Comparison of ENCODE assay signal across 17 cellular contexts in genomic region chr17:29620271-29620670, GRCh38. TPM values are rescaled to one million over a fixed set of nuclear protein-coding genes. Genes with fewer than 3 reads are reported as not detected.
A peak's percentile ranks its signal among the peaks of the same experiment; 100 is the strongest.
DNase-seq lines count a peak whose midpoint lies in the region; FAIRE-seq and TF ChIP-seq lines count a peak whose summit lies in the region.
"Had no signal": no experiment of that assay in that cellular context is flagged by ENCODE, and none has a peak within 500 bp of the region (broad histone marks: within the 10 kb centered on the region; RNA-seq: fewer than 3 reads in every experiment).

No MANE protein-coding gene starts in this region.

- peaks cover 39 to 97% (median 39%) of the 10 kb centered on the region in 3 donors for H3K4me1 ChIP-seq in esophagus squamous epithelium

- TF ChIP-seq POLR2A in esophagus squamous epithelium (IDR thresholded peaks at IDR 0.05) = no peak

- intact Hi-C loops in esophagus squamous epithelium (cut with DNase I) = no loop called here

- no peaks in the 10 kb centered on the region for H3K9me3 Mint-ChIP-seq in neural crest cell
- H3K9me3 Mint-ChIP-seq: activated T-cell treated with anti-CD3 and anti-CD28 coated beads, Interleukin-2, amount 50 U/mL, for 24 hours; CD8-positive, alpha-beta T cell; immature natural killer cell; T-helper 1 cell treated with Interleukin-12 subunit alpha and Interleukin-12 subunit beta and Interleukin-4 antibody, amounts not matched to agents 30 μg/mL and 1 μg/mL, for 36 hours had no signal

- no peaks in the 10 kb centered on the region for H3K36me3 Mint-ChIP-seq in neural crest cell (ENCODE audit: low read depth)
- H3K36me3 Mint-ChIP-seq: immature natural killer cell had no signal

- H3K36me3 ChIP-seq in esophagus squamous epithelium = no peaks in the 10 kb centered on the region
- H3K36me3 ChIP-seq: adrenal gland had no signal

- peak overlapping the region; percentile 73 for H3K4me3 Mint-ChIP-seq in neural crest cell
- H3K4me3 Mint-ChIP-seq: activated CD4-positive, alpha-beta T cell treated with anti-CD3 and anti-CD28 coated beads for 36 hours; activated T-cell treated with anti-CD3 and anti-CD28 coated beads, Interleukin-2, amount 50 U/mL, for 24 hours; CD8-positive, alpha-beta T cell; T-helper 1 cell treated with Interleukin-12 subunit alpha and Interleukin-12 subunit beta and Interleukin-4 antibody, amounts not matched to agents 30 μg/mL and 1 μg/mL, for 36 hours had no signal

- FAIRE-seq in HTR-8/SVneo (lab: Jason Lieb, UNC) = no peak

- 80 to 92% methylated on average over 1 to 2 of the region's 4 CpGs for WGBS in esophagus squamous epithelium, 2 donors

- no peak for TF ChIP-seq CTCF in choroid plexus epithelial cell (conservative IDR thresholded peaks at IDR 0.05; ENCODE audit: low read depth, low read length)
- TF ChIP-seq CTCF in neural crest cell (conservative IDR thresholded peaks at IDR 0.05) = no peak
- no peak for TF ChIP-seq CTCF in esophagus squamous epithelium (IDR thresholded peaks at IDR 0.05)

- H3K27ac ChIP-seq in esophagus squamous epithelium = no peak overlapping the region
- H3K27ac ChIP-seq: adrenal gland, HL-60 had no signal

- no peak overlapping the region for H3K27ac Mint-ChIP-seq in neural crest cell (ENCODE audit: unreplicated experiment)
- H3K27ac Mint-ChIP-seq: activated CD4-positive, alpha-beta T cell treated with anti-CD3 and anti-CD28 coated beads for 36 hours; activated T-cell treated with anti-CD3 and anti-CD28 coated beads, Interleukin-2, amount 50 U/mL, for 24 hours; CD8-positive, alpha-beta T cell; immature natural killer cell; T-helper 1 cell treated with Interleukin-12 subunit alpha and Interleukin-12 subunit beta and Interleukin-4 antibody, amounts not matched to agents 30 μg/mL and 1 μg/mL, for 36 hours had no signal

- no peaks in the 10 kb centered on the region for H3K9me3 ChIP-seq in esophagus squamous epithelium
- H3K9me3 ChIP-seq: adrenal gland had no signal

- no peak overlapping the region for H3K4me3 ChIP-seq in choroid plexus epithelial cell (ENCODE audit: low read depth, low read length)
- H3K4me3 ChIP-seq in esophagus squamous epithelium = no peak overlapping the region
- H3K4me3 ChIP-seq: adrenal gland, coronary artery had no signal

- H3K4me1 Mint-ChIP-seq in neural crest cell = peaks cover 20% of the 10 kb centered on the region

- H3K27me3 Mint-ChIP-seq in neural crest cell (ENCODE audit: low read depth) = peaks cover 82% of the 10 kb centered on the region

- peak; percentile 65 for DNase-seq in EL
- DNase-seq in HTR-8/SVneo (ENCODE audit: insufficient read length, low spot score) = peak; percentile 74
- DNase-seq in choroid plexus epithelial cell (ENCODE audit: low read depth) = peak; percentile 45
- DNase-seq in neural crest cell (ENCODE audit: low read depth, low spot score) = no peak
- no peak for DNase-seq in esophagus squamous epithelium (lab: John Stamatoyannopoulos, UW)
- no peak for DNase-seq in SHP77 (lab: John Stamatoyannopoulos, UW)
- DNase-seq in RPMI8226 = no peak
- DNase-seq: activated CD4-positive, alpha-beta T cell treated with anti-CD3 and anti-CD28 coated beads for 36 hours; activated T-cell treated with anti-CD3 and anti-CD28 coated beads, Interleukin-2, amount 50 U/mL, for 24 hours; adrenal gland; CD8-positive, alpha-beta T cell; immature natural killer cell; NCI-H2227 treated with DMSO at 0.1 percent for 48 hours; OCI-M1 had no signal

- H3K27me3 ChIP-seq in esophagus squamous epithelium = peaks cover 0 to 38% (median 0%) of the 10 kb centered on the region in 4 donors
- H3K27me3 ChIP-seq: adrenal gland had no signal

RNA-seq across cellular contexts. Expression of gene CORO6, which starts 2.4 kb away (rescaled TPM):
- total RNA-seq in neural crest cell = 2.7 and 3.1 TPM in 2 replicates
- 10 to 100 TPM in 1 of 4 donors, 1 to 10 TPM in 3; 2.0 to 39.9 (median 6.5) TPM for total RNA-seq in esophagus squamous epithelium

RNA-seq across cellular contexts. Expression of gene ANKRD13B, which starts 27.3 kb away (rescaled TPM):
- total RNA-seq in neural crest cell = 65.0 and 70.0 TPM in 2 replicates
- 10 to 100 TPM in 2 of 4 donors, 1 to 10 TPM in 2; 3.3 to 18.7 (median 10.2) TPM for total RNA-seq in esophagus squamous epithelium

RNA-seq across cellular contexts. Expression of gene GIT1, which starts 30.8 kb away (rescaled TPM):
- total RNA-seq in neural crest cell (89.3 and 96.5 TPM in 2 replicates), esophagus squamous epithelium (10 to 100 TPM; 24.0 to 45.4 (median 29.6) TPM)

RNA-seq across cellular contexts. Expression of gene TP53I13, which starts 51.8 kb away (rescaled TPM):
- total RNA-seq in neural crest cell (34.3 and 35.0 TPM in 2 replicates), esophagus squamous epithelium (10 to 100 TPM; 11.8 to 34.9 (median 21.8) TPM)

RNA-seq across cellular contexts. Expression of gene ABHD15, which starts 53.4 kb away (rescaled TPM):
- total RNA-seq in neural crest cell (3.7 and 4.2 TPM in 2 replicates), esophagus squamous epithelium (1 to 10 TPM; 4.3 to 7.2 (median 5.4) TPM)

Comparison
In these comparisons a context has a peak if more than half of its experiments do, and no peak if none do; other contexts are left out.
1. DNase-seq: peak in EL (single experiment), HTR-8/SVneo (single experiment) and choroid plexus epithelial cell (single experiment); none in neural crest cell (single experiment), esophagus squamous epithelium (single experiment), SHP77 (0 of 2) and RPMI8226 (single experiment).